ENCODE assay signal across 23 cellular contexts in genomic region chr5:67407979-67408378, GRCh38.
"Had no signal": no experiment of that assay in that cellular context is flagged by ENCODE, and none has a peak within 500 bp of the region (broad histone marks: within the 10 kb centered on the region; RNA-seq: fewer than 3 reads in every experiment).

No MANE protein-coding gene starts in this region.

- ATAC-seq: esophagus mucosa; gastrocnemius medialis; heart right ventricle; left cardiac atrium; left lung; left ventricle myocardium superior; lower lobe of right lung; naive thymus-derived CD4-positive, alpha-beta T cell had no signal

- H3K27me3 ChIP-seq: dorsolateral prefrontal cortex, esophagus squamous epithelium, gastrocnemius medialis, heart right ventricle, left lung had no signal

- H3K9me3 ChIP-seq: esophagus squamous epithelium, gastrocnemius medialis, heart right ventricle, left lung, lower lobe of right lung had no signal

- H3K4me1 ChIP-seq: esophagus squamous epithelium, gastrocnemius medialis, lower lobe of right lung had no signal

- H3K4me3 ChIP-seq: coronary artery, dorsolateral prefrontal cortex, esophagus squamous epithelium, gastrocnemius medialis, heart right ventricle, left lung, lower lobe of right lung had no signal

- H3K27ac ChIP-seq: coronary artery, dorsolateral prefrontal cortex, epithelial cell of prostate, esophagus squamous epithelium, gastrocnemius medialis, heart right ventricle, left lung, lower lobe of right lung had no signal

- DNase-seq: dermis blood vessel endothelial cell; dorsolateral prefrontal cortex; effector CD4-positive, alpha-beta T cell; effector memory CD4-positive, alpha-beta T cell; erythroblast; esophagus squamous epithelium; foreskin fibroblast; foreskin melanocyte; gastrocnemius medialis; glutamatergic neuron; head of caudate nucleus; heart right ventricle; hippocampal formation; left cardiac atrium; left lung; left ventricle myocardium superior; lower lobe of right lung; mesenchymal stem cell; midbrain; naive thymus-derived CD4-positive, alpha-beta T cell had no signal

- H3K36me3 ChIP-seq: esophagus squamous epithelium, gastrocnemius medialis, heart right ventricle, left lung, lower lobe of right lung had no signal
